8 cellular contexts compared by ENCODE assay signal in the genomic region with DNA sequence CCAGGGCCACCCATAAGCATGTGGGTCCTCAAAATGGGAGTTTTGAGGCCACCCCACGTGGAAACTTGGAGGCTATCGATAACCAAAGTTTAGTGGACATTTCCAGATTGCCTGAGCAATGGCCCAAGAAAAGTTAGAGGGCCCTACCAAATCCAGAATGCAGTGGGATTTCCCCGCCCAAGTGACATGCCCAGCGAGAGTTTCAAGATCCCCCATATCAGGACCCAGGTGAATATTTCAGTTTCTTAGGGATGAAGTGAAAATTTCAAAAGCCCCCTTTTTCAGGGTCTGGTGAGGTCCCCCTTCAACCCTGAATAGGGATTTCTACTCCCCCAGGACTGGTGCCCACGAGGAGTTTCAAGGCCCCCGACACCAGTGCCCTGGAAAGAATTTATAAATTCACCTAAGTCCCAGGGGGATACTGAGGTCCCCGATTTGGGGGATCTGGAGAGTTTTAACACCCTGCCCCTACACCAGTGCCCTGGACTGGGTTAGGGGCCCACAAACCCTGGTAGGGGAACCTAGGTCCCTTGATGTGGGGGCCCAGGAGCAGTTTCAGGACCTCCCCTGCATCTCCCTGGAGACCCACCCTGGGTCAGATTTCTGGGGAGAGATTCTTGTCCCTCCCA. TPM values are rescaled to one million over a fixed set of nuclear protein-coding genes. Genes with fewer than 3 reads are reported as not detected.
DNase-seq lines count a peak whose midpoint lies in the region; ATAC-seq and TF ChIP-seq lines count a peak whose summit lies in the region.

No MANE protein-coding gene starts in this region.

- no peaks in the 10 kb centered on the region for H3K27me3 Mint-ChIP-seq in CD4-positive, CD25-positive, alpha-beta regulatory T cell
- no peaks in the 10 kb centered on the region for H3K27me3 Mint-ChIP-seq in activated naive CD8-positive, alpha-beta T cell
- H3K27me3 Mint-ChIP-seq in mesothelial cell of epicardium (ENCODE audit: low read depth): no peaks in the 10 kb centered on the region

- H3K27ac ChIP-seq in CD4-positive, CD25-positive, alpha-beta regulatory T cell (ENCODE audit: insufficient read depth, low read length, poor library complexity, severe bottlenecking): peak overlapping the region; percentile 87

- H3K9me3 ChIP-seq in CD4-positive, CD25-positive, alpha-beta regulatory T cell (ENCODE audit: control insufficient read depth in 2 of 2, low read length in 2 of 2): no peaks in the 10 kb centered on the region
- no peaks in the 10 kb centered on the region for H3K9me3 ChIP-seq in HAP-1

- TF ChIP-seq CTCF in mesothelial cell of epicardium (IDR thresholded peaks at IDR 0.05; ENCODE audit: unreplicated experiment) (no peak), GM20000 (IDR thresholded peaks at IDR 0.05; ENCODE audit: extremely low read depth, missing control alignments) (no peak)

- no peaks in the 10 kb centered on the region for H3K27me3 ChIP-seq in CD4-positive, CD25-positive, alpha-beta regulatory T cell (ENCODE audit: control insufficient read depth, insufficient read depth, low read length)
- no peaks in the 10 kb centered on the region for H3K27me3 ChIP-seq in HAP-1 (ENCODE audit: low read depth)

- H3K27ac Mint-ChIP-seq in CD4-positive, CD25-positive, alpha-beta regulatory T cell: peak overlapping the region; percentile 89 to 98 (median 93)
- H3K27ac Mint-ChIP-seq in activated naive CD8-positive, alpha-beta T cell: peak overlapping the region; percentile 90
- H3K27ac Mint-ChIP-seq in mesothelial cell of epicardium: peak overlapping the region; percentile 93

- peak overlapping the region; percentile 93 to 99 (median 94) for H3K4me3 Mint-ChIP-seq in CD4-positive, CD25-positive, alpha-beta regulatory T cell
- H3K4me3 Mint-ChIP-seq in activated naive CD8-positive, alpha-beta T cell: peak overlapping the region; percentile 92
- H3K4me3 Mint-ChIP-seq in mesothelial cell of epicardium: peak overlapping the region; percentile 83

- no peak for ATAC-seq in CD4-positive, CD25-positive, alpha-beta regulatory T cell (ENCODE audit: low read depth in 2 of 2)

- no peaks in the 10 kb centered on the region for H3K36me3 Mint-ChIP-seq in CD4-positive, CD25-positive, alpha-beta regulatory T cell
- H3K36me3 Mint-ChIP-seq in activated naive CD8-positive, alpha-beta T cell: no peaks in the 10 kb centered on the region
- peaks cover 6% of the 10 kb centered on the region for H3K36me3 Mint-ChIP-seq in mesothelial cell of epicardium

- peak overlapping the region; percentile 90 for H3K4me3 ChIP-seq in CD4-positive, CD25-positive, alpha-beta regulatory T cell (ENCODE audit: low read depth, low read length)
- peak overlapping the region; percentile 54 for H3K4me3 ChIP-seq in HAP-1

- peaks cover 7% of the 10 kb centered on the region for H3K36me3 ChIP-seq in CD4-positive, CD25-positive, alpha-beta regulatory T cell (ENCODE audit: control insufficient read depth, insufficient read depth, low read length)
- H3K36me3 ChIP-seq in HAP-1 (replicated peaks): peaks cover 30% of the 10 kb centered on the region

- H3K9me3 Mint-ChIP-seq in CD4-positive, CD25-positive, alpha-beta regulatory T cell: no peaks in the 10 kb centered on the region
- H3K9me3 Mint-ChIP-seq in activated naive CD8-positive, alpha-beta T cell (ENCODE audit: low read depth): no peaks in the 10 kb centered on the region
- no peaks in the 10 kb centered on the region for H3K9me3 Mint-ChIP-seq in mesothelial cell of epicardium

- H3K4me1 Mint-ChIP-seq in CD4-positive, CD25-positive, alpha-beta regulatory T cell: peaks cover 10 to 47% (median 13%) of the 10 kb centered on the region in 4 donors
- H3K4me1 Mint-ChIP-seq in activated naive CD8-positive, alpha-beta T cell (ENCODE audit: low read depth): peaks cover 29% of the 10 kb centered on the region
- peaks cover 37% of the 10 kb centered on the region for H3K4me1 Mint-ChIP-seq in mesothelial cell of epicardium

- no peak for DNase-seq in CD4-positive, CD25-positive, alpha-beta regulatory T cell
- DNase-seq in HAP-1 (ENCODE audit: low spot score in 2 of 2): no peak
- no peak for DNase-seq in mesothelial cell of epicardium (ENCODE audit: low spot score in 2 of 2, unreplicated experiment in 2 of 2)
- DNase-seq in foreskin melanocyte: no peak
- DNase-seq in pons (ENCODE audit: low spot score): no peak
- DNase-seq in NCI-H2029 (lab: John Stamatoyannopoulos, UW): no peak
- DNase-seq in GM20000 (ENCODE audit: low spot score): no peak

- in situ Hi-C loops in HAP-1 (cut with MboI; ENCODE audit: low sequenced_read_pairs): no loop called here

- H3K4me1 ChIP-seq in CD4-positive, CD25-positive, alpha-beta regulatory T cell (ENCODE audit: control insufficient read depth, insufficient read depth, low read length, poor library complexity, severe bottlenecking): peaks cover 44% of the 10 kb centered on the region
- peaks cover 22% of the 10 kb centered on the region for H3K4me1 ChIP-seq in HAP-1

RNA-seq across cellular contexts. Expression of a gene that starts 0.7 kb away (rescaled TPM):
- 45.6 TPM for total RNA-seq in CD4-positive, CD25-positive, alpha-beta regulatory T cell
- polyA plus RNA-seq in CD4-positive, CD25-positive, alpha-beta regulatory T cell: 100 to 1,000 TPM; 155 to 175 (median 158) TPM
- total RNA-seq in mesothelial cell of epicardium: 326 to 362 TPM (median 360 TPM) in 3 replicates

RNA-seq across cellular contexts. Expression of a gene that starts 10.7 kb away (rescaled TPM):
- 1.3 TPM for total RNA-seq in CD4-positive, CD25-positive, alpha-beta regulatory T cell
- polyA plus RNA-seq in CD4-positive, CD25-positive, alpha-beta regulatory T cell: not detected
- 8.7 to 11.9 TPM (median 10.9 TPM) in 3 replicates for total RNA-seq in mesothelial cell of epicardium

RNA-seq across cellular contexts. Expression of a gene that starts 15.1 kb away (rescaled TPM):
- 26.7 TPM for total RNA-seq in CD4-positive, CD25-positive, alpha-beta regulatory T cell
- 10 to 100 TPM; 30.1 to 48.6 (median 38.4) TPM for polyA plus RNA-seq in CD4-positive, CD25-positive, alpha-beta regulatory T cell
- 53.5 to 57.2 TPM (median 54.5 TPM) in 3 replicates for total RNA-seq in mesothelial cell of epicardium

RNA-seq across cellular contexts. Expression of a gene that starts 27.6 kb away (rescaled TPM):
- total RNA-seq in CD4-positive, CD25-positive, alpha-beta regulatory T cell: not detected
- not detected for polyA plus RNA-seq in CD4-positive, CD25-positive, alpha-beta regulatory T cell
- total RNA-seq in mesothelial cell of epicardium: 0.93 to 1.1 TPM (median 0.94 TPM) in 3 replicates

RNA-seq across cellular contexts. Expression of a gene that starts 43.7 kb away (rescaled TPM):
- not detected for total RNA-seq in CD4-positive, CD25-positive, alpha-beta regulatory T cell
- polyA plus RNA-seq in CD4-positive, CD25-positive, alpha-beta regulatory T cell: under 1 TPM in 1 of 4 donors, not detected in 3; 0.16 TPM
- total RNA-seq in mesothelial cell of epicardium: 4.8 to 6.0 TPM (median 5.1 TPM) in 3 replicates
